8 cellular contexts compared by ENCODE assay signal in genomic region chr20:2840967-2841531, GRCh38. TPM values are rescaled to one million over a fixed set of nuclear protein-coding genes. Genes with fewer than 3 reads are reported as not detected.
DNase-seq lines count a peak whose midpoint lies in the region; ATAC-seq and TF ChIP-seq lines count a peak whose summit lies in the region.

No MANE protein-coding gene starts in this region.

- peak overlapping the region; percentile 71 to 78 for H3K9ac ChIP-seq in colonic mucosa (ENCODE audit: low read depth in 2 of 2, low read length in 2 of 2)

- ATAC-seq in GM19438 (IDR thresholded peaks at IDR 0.05; ENCODE audit: low read depth, unreplicated experiment) (peak; percentile 50), HG03457 (IDR thresholded peaks at IDR 0.05; ENCODE audit: unreplicated experiment) (peak; percentile 21)

- H3K27ac ChIP-seq in colonic mucosa, result peak overlapping the region; percentile 76

- peaks cover 6% of the 10 kb centered on the region for H3K4me1 ChIP-seq in colonic mucosa

- H3K27me3 ChIP-seq in colonic mucosa, result no peaks in the 10 kb centered on the region

- H3K36me3 ChIP-seq in colonic mucosa, result no peaks in the 10 kb centered on the region

- no peaks in the 10 kb centered on the region for H3K9me3 ChIP-seq in colonic mucosa

- H3K4me3 ChIP-seq in colonic mucosa, result peak overlapping the region; percentile 86

- peak; percentile 57 for DNase-seq in DMS53 (lab: John Stamatoyannopoulos, UW)
- peak in 3 of 5 donors; percentile 15 to 40 (median 31) for DNase-seq in T-helper 1 cell
- DNase-seq in colonic mucosa, result peak; percentile 49
- DNase-seq in kidney tubule cell (ENCODE audit: low spot score), result peak; percentile 52
- DNase-seq in stimulated activated CD4-positive, alpha-beta T cell treated with anti-CD3 and anti-CD28 coated beads, Interleukin-1b, Interleukin-23, amount 100 ng/mL, for 48 hours, result peak; percentile 29
- DNase-seq in middle frontal gyrus (ENCODE audit: extremely low spot score, low spot score), result no peak

- intact Hi-C loops in colonic mucosa (cut with DNase I), result loop anchor here (10.0 kb wide), 1 partner anchor 316 kb away; no protein-coding TSS in a partner anchor

- TF ChIP-seq CTCF in colonic mucosa (IDR thresholded peaks at IDR 0.05), result no peak

RNA-seq across cellular contexts. Expression of gene VPS16, which starts 0.5 kb away (rescaled TPM):
- total RNA-seq in colonic mucosa, result 10 to 100 TPM; 35.7 to 40.5 TPM

RNA-seq across cellular contexts. Expression of gene PCED1A, which starts 0.6 kb away (rescaled TPM):
- total RNA-seq in colonic mucosa, result 10 to 100 TPM; 21.7 to 24.8 TPM

RNA-seq across cellular contexts. Expression of gene TMEM239, which starts 24.9 kb away (rescaled TPM):
- not detected for total RNA-seq in colonic mucosa

RNA-seq across cellular contexts. Expression of gene C20orf141, which starts 26.3 kb away (rescaled TPM):
- total RNA-seq in colonic mucosa, result not detected

RNA-seq across cellular contexts. Expression of gene PTPRA, which starts 32.2 kb away (rescaled TPM):
- total RNA-seq in colonic mucosa, result 10 to 100 TPM; 30.3 to 55.2 TPM
